Comparison of ENCODE assay signal across 21 cellular contexts in the genomic region with DNA sequence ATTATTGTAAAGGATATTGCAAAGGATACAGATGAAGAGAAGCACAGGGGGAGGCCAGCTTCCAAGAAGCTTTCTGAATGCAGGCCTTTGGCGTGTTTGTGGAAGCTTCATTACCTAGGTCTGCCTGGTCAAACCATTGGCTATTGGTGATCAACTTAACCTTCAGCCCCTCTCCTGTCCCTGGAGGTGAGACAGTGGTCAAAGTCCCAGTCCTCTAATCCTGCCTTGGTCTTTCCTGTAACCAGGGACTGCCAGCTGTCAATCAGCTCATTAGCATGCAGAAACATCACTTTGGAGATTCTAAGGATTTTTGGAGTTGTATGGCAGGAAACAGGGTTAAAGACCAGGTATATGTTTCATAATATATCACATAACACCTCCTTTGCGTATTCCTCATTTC. TPM values are rescaled to one million over a fixed set of nuclear protein-coding genes. Genes with fewer than 3 reads are reported as not detected.
"Had no signal": no experiment of that assay in that cellular context is flagged by ENCODE, and none has a peak within 500 bp of the region (broad histone marks: within the 10 kb centered on the region; RNA-seq: fewer than 3 reads in every experiment).

No MANE protein-coding gene starts in this region.

- FAIRE-seq: keratinocyte had no signal

- H3K27me3 ChIP-seq: esophagus squamous epithelium, gastroesophageal sphincter, testis, tibial nerve had no signal

- H3K9me3 Mint-ChIP-seq: effector memory CD8-positive, alpha-beta T cell; immature natural killer cell; neural crest cell; stimulated activated effector memory CD8-positive, alpha-beta T cell treated with anti-CD3 and anti-CD28 coated beads, Interleukin-12 subunit alpha, Interleukin-12 subunit beta, amount 100 ng/mL, for 72 hours; stimulated activated naive CD8-positive, alpha-beta T cell treated with anti-CD3 and anti-CD28 coated beads, Interleukin-15, Interleukin-2, amounts not matched to agents 100 ng/mL and 50 ng/mL, for 24 hours had no signal

- H3K4me1 Mint-ChIP-seq: immature natural killer cell; stimulated activated effector memory CD8-positive, alpha-beta T cell treated with anti-CD3 and anti-CD28 coated beads, Interleukin-12 subunit alpha, Interleukin-12 subunit beta, amount 100 ng/mL, for 72 hours had no signal

- H3K4me2 ChIP-seq: smooth muscle cell had no signal

- DNase-seq: central memory CD4-positive, alpha-beta T cell; cortex of kidney; effector memory CD8-positive, alpha-beta T cell; esophagus squamous epithelium; foreskin fibroblast; immature natural killer cell; left ventricle myocardium inferior; naive thymus-derived CD4-positive, alpha-beta T cell; posterior cingulate gyrus; right cardiac atrium; stimulated activated CD4-positive, alpha-beta T cell treated with anti-CD3 and anti-CD28 coated beads, Interleukin-4, amount 100 ng/mL, for 1 hour; stimulated activated CD8-positive, alpha-beta memory T cell treated with anti-CD3 and anti-CD28 coated beads, Interleukin-4, amount 100 ng/mL, for 48 hours; testis had no signal

- H3K9me3 ChIP-seq: esophagus squamous epithelium, gastroesophageal sphincter, left ventricle myocardium inferior, testis, tibial nerve had no signal

- H3K27ac Mint-ChIP-seq: effector memory CD8-positive, alpha-beta T cell; immature natural killer cell; naive thymus-derived CD4-positive, alpha-beta T cell; stimulated activated effector memory CD8-positive, alpha-beta T cell treated with anti-CD3 and anti-CD28 coated beads, Interleukin-12 subunit alpha, Interleukin-12 subunit beta, amount 100 ng/mL, for 72 hours; stimulated activated naive CD8-positive, alpha-beta T cell treated with anti-CD3 and anti-CD28 coated beads, Interleukin-15, Interleukin-2, amounts not matched to agents 100 ng/mL and 50 ng/mL, for 24 hours had no signal

- ATAC-seq: effector memory CD8-positive, alpha-beta T cell; gastroesophageal sphincter; naive thymus-derived CD4-positive, alpha-beta T cell; right cardiac atrium; stimulated activated effector memory CD8-positive, alpha-beta T cell treated with anti-CD3 and anti-CD28 coated beads, Interleukin-12 subunit alpha, Interleukin-12 subunit beta, amount 100 ng/mL, for 72 hours had no signal

- H3K27ac ChIP-seq: esophagus squamous epithelium, gastroesophageal sphincter, testis, tibial nerve had no signal

- H3K4me3 Mint-ChIP-seq: effector memory CD8-positive, alpha-beta T cell; immature natural killer cell; naive thymus-derived CD4-positive, alpha-beta T cell; neural crest cell; stimulated activated effector memory CD8-positive, alpha-beta T cell treated with anti-CD3 and anti-CD28 coated beads, Interleukin-12 subunit alpha, Interleukin-12 subunit beta, amount 100 ng/mL, for 72 hours; stimulated activated naive CD8-positive, alpha-beta T cell treated with anti-CD3 and anti-CD28 coated beads, Interleukin-15, Interleukin-2, amounts not matched to agents 100 ng/mL and 50 ng/mL, for 24 hours had no signal

- H3K36me3 Mint-ChIP-seq: immature natural killer cell; naive thymus-derived CD4-positive, alpha-beta T cell; stimulated activated effector memory CD8-positive, alpha-beta T cell treated with anti-CD3 and anti-CD28 coated beads, Interleukin-12 subunit alpha, Interleukin-12 subunit beta, amount 100 ng/mL, for 72 hours had no signal

- H3K4me3 ChIP-seq: esophagus squamous epithelium, gastroesophageal sphincter, left ventricle myocardium inferior, lung, smooth muscle cell, testis, tibial nerve had no signal

- H3K4me1 ChIP-seq: testis had no signal

- H3K36me3 ChIP-seq: esophagus squamous epithelium had no signal

RNA-seq across cellular contexts. Expression of a gene that starts 13.0 kb away (rescaled TPM):
- polyA plus RNA-seq: immature natural killer cell; naive thymus-derived CD4-positive, alpha-beta T cell had no signal
